In genomic region chr19:35135389-35135909, GRCh38 we compare ENCODE assay signal across 8 cellular contexts. TPM values are rescaled to one million over a fixed set of nuclear protein-coding genes. Genes with fewer than 3 reads are reported as not detected.
A peak's percentile ranks its signal among the peaks of the same experiment; 100 is the strongest.
DNase-seq lines count a peak whose midpoint lies in the region; ATAC-seq and TF ChIP-seq lines count a peak whose summit lies in the region.

No MANE protein-coding gene starts in this region.

- no peaks in the 10 kb centered on the region for H3K4me1 ChIP-seq in CD8-positive, alpha-beta T cell (ENCODE audit: insufficient read depth, low read length)
- peaks cover 0 to 54% (median 40%) of the 10 kb centered on the region in 4 donors for H3K4me1 ChIP-seq in tibial artery

- no peaks in the 10 kb centered on the region for H3K9me3 Mint-ChIP-seq in CD8-positive, alpha-beta T cell
- H3K9me3 Mint-ChIP-seq in activated T-helper 17 cell treated with anti-CD3 and anti-CD28 coated beads, Interleukin-2, amount 50 U/mL, for 72 hours, result peaks cover 8% of the 10 kb centered on the region
- H3K9me3 Mint-ChIP-seq in neural crest cell, result peaks cover 12% of the 10 kb centered on the region

- intact Hi-C loops in CD8-positive, alpha-beta T cell (cut with DNase I, micrococcal nuclease), result loop anchor here (1.0 kb wide), 1 partner anchor 68 kb away; no protein-coding TSS in a partner anchor
- intact Hi-C loops in tibial artery (cut with DNase I; ENCODE audit: low total_unique reads), result loop anchor here (2.0 to 5.0 kb wide), 2 partner anchors 21 to 132 kb away; partner anchors contain the start of genes FXYD3 and USF2

- no peaks in the 10 kb centered on the region for H3K9me3 ChIP-seq in CD8-positive, alpha-beta T cell (ENCODE audit: low read length)
- H3K9me3 ChIP-seq in tibial artery, result no peaks in the 10 kb centered on the region

- H3K4me3 Mint-ChIP-seq in CD8-positive, alpha-beta T cell, result no peak overlapping the region
- H3K4me3 Mint-ChIP-seq in activated T-helper 17 cell treated with anti-CD3 and anti-CD28 coated beads, Interleukin-2, amount 50 U/mL, for 72 hours, result no peak overlapping the region
- H3K4me3 Mint-ChIP-seq in neural crest cell, result peak overlapping the region; percentile 81

- no peaks in the 10 kb centered on the region for H3K27me3 ChIP-seq in CD8-positive, alpha-beta T cell (ENCODE audit: insufficient read depth, low read length)
- H3K27me3 ChIP-seq in tibial artery, result no peaks in the 10 kb centered on the region

- DNase-seq in CD8-positive, alpha-beta T cell, result peak in 5 of 7 experiments; percentile 42 to 73 (median 64)
- DNase-seq in fibroblast of villous mesenchyme (ENCODE audit: low read depth) (peak; percentile 65), neural crest cell (ENCODE audit: low read depth, low spot score) (peak; percentile 94), tibial artery (peak; percentile 78 to 90)

- POLR2A ChIA-PET in CD8-positive, alpha-beta T cell (lab: Charles Lee), result no interaction called here

- no peaks in the 10 kb centered on the region for H3K36me3 Mint-ChIP-seq in CD8-positive, alpha-beta T cell
- no peaks in the 10 kb centered on the region for H3K36me3 Mint-ChIP-seq in activated T-helper 17 cell treated with anti-CD3 and anti-CD28 coated beads, Interleukin-2, amount 50 U/mL, for 72 hours (ENCODE audit: low read depth)
- H3K36me3 Mint-ChIP-seq in neural crest cell (ENCODE audit: low read depth), result peaks cover 8% of the 10 kb centered on the region

- ATAC-seq in CD8-positive, alpha-beta T cell, result peak; percentile 94
- ATAC-seq in HG03439 (IDR thresholded peaks at IDR 0.05; ENCODE audit: unreplicated experiment), result peak; percentile 53
- ATAC-seq in activated T-helper 17 cell treated with anti-CD3 and anti-CD28 coated beads, Interleukin-2, amount 50 U/mL, for 72 hours (replicated peaks), result peak; percentile 93
- no peak for ATAC-seq in GM21381 (IDR thresholded peaks at IDR 0.05; ENCODE audit: unreplicated experiment)

- CTCF ChIA-PET in CD8-positive, alpha-beta T cell (lab: Charles Lee), result interaction anchor here (1.0 to 4.8 kb wide), 9 partner anchors 8 to 142 kb away, joined by 3 to 25 read pairs (median 7); no protein-coding TSS in a partner anchor

- H3K4me1 Mint-ChIP-seq in CD8-positive, alpha-beta T cell (ENCODE audit: low read depth), result peaks cover 6% of the 10 kb centered on the region
- H3K4me1 Mint-ChIP-seq in activated T-helper 17 cell treated with anti-CD3 and anti-CD28 coated beads, Interleukin-2, amount 50 U/mL, for 72 hours, result peaks cover 5% of the 10 kb centered on the region
- peaks cover 58% of the 10 kb centered on the region for H3K4me1 Mint-ChIP-seq in neural crest cell

- no peak overlapping the region for H3K27ac ChIP-seq in CD8-positive, alpha-beta T cell (ENCODE audit: low read depth, low read length)
- peak overlapping the region; percentile 90 to 91 for H3K27ac ChIP-seq in tibial artery

- H3K4me3 ChIP-seq in CD8-positive, alpha-beta T cell (ENCODE audit: low read depth, low read length), result no peak overlapping the region
- H3K4me3 ChIP-seq in fibroblast of villous mesenchyme (ENCODE audit: low read depth, low read length), result no peak overlapping the region
- peak overlapping the region; percentile 44 to 62 for H3K4me3 ChIP-seq in tibial artery

- TF ChIP-seq CTCF in CD8-positive, alpha-beta T cell (IDR thresholded peaks at IDR 0.05), result peak; percentile 48
- TF ChIP-seq CTCF in fibroblast of villous mesenchyme (IDR thresholded peaks at IDR 0.05; ENCODE audit: insufficient read depth, low read depth, low read length) (peak; percentile 88), neural crest cell (conservative IDR thresholded peaks at IDR 0.05) (peak; percentile 93), tibial artery (IDR thresholded peaks at IDR 0.05) (peak; percentile 92 to 95)

- H3K27me3 Mint-ChIP-seq in CD8-positive, alpha-beta T cell (ENCODE audit: low read depth), result no peaks in the 10 kb centered on the region
- H3K27me3 Mint-ChIP-seq in activated T-helper 17 cell treated with anti-CD3 and anti-CD28 coated beads, Interleukin-2, amount 50 U/mL, for 72 hours, result no peaks in the 10 kb centered on the region
- peaks cover 3% of the 10 kb centered on the region for H3K27me3 Mint-ChIP-seq in neural crest cell (ENCODE audit: low read depth)

- no peaks in the 10 kb centered on the region for H3K36me3 ChIP-seq in CD8-positive, alpha-beta T cell (ENCODE audit: insufficient read depth, low read length)
- no peaks in the 10 kb centered on the region for H3K36me3 ChIP-seq in tibial artery

- no peak overlapping the region for H3K27ac Mint-ChIP-seq in CD8-positive, alpha-beta T cell
- no peak overlapping the region for H3K27ac Mint-ChIP-seq in activated T-helper 17 cell treated with anti-CD3 and anti-CD28 coated beads, Interleukin-2, amount 50 U/mL, for 72 hours
- H3K27ac Mint-ChIP-seq in neural crest cell (ENCODE audit: unreplicated experiment), result peak overlapping the region; percentile 70

TF ChIP-seq in PFSK-1, 5 proteins besides CTCF, POLR2A, EP300 and RAD21:
- TF ChIP-seq TAF1 (IDR thresholded peaks at IDR 0.05; ENCODE audit: borderline replicate concordance, insufficient read depth, low read length) (no peak), FOXP2 (optimal IDR thresholded peaks at IDR 0.05; ENCODE audit: borderline replicate concordance, extremely low read depth, extremely low read length, insufficient read depth) (peak; percentile 33), POLR2AphosphoS5 (IDR thresholded peaks at IDR 0.05; ENCODE audit: low read depth, low read length) (no peak), REST (IDR thresholded peaks at IDR 0.05; ENCODE audit: insufficient read depth in 1 of 2, low read depth in 2 of 2, low read length in 2 of 2) (0 out of 4 replicates have a peak, but pooled peaks of 1 of the 2 experiments have one; percentile 51), SIN3A (IDR thresholded peaks at IDR 0.05; ENCODE audit: borderline replicate concordance, insufficient read depth, low read length) (no peak)

RNA-seq across cellular contexts. Expression of gene LGI4, which starts 0.6 kb away (rescaled TPM):
- under 1 TPM; 0.72 to 0.90 TPM for total RNA-seq in CD8-positive, alpha-beta T cell
- polyA plus RNA-seq in PFSK-1 (2012; ENCODE audit: insufficient read length, low read depth), result 0.64 TPM
- total RNA-seq in activated T-helper 17 cell treated with anti-CD3 and anti-CD28 coated beads, Interleukin-2, amount 50 U/mL, for 72 hours, result 1 to 10 TPM in 1 of 2 donors, not detected in 1; 1.9 TPM
- total RNA-seq in fibroblast of villous mesenchyme, result not detected in 2 replicates
- 15.9 and 16.1 TPM in 2 replicates for total RNA-seq in neural crest cell

RNA-seq across cellular contexts. Expression of gene FXYD1, which starts 3.2 kb away (rescaled TPM):
- total RNA-seq in CD8-positive, alpha-beta T cell, result 1 to 10 TPM; 1.2 to 2.4 TPM
- polyA plus RNA-seq in PFSK-1 (2012; ENCODE audit: insufficient read length, low read depth), result 0.61 TPM
- under 1 TPM; 0.54 to 0.93 TPM for total RNA-seq in activated T-helper 17 cell treated with anti-CD3 and anti-CD28 coated beads, Interleukin-2, amount 50 U/mL, for 72 hours
- 0.32 TPM in 1 of 2 replicates, not detected in the other for total RNA-seq in fibroblast of villous mesenchyme
- total RNA-seq in neural crest cell, result 4.2 and 6.5 TPM in 2 replicates

RNA-seq across cellular contexts. Expression of gene FXYD7, which starts 7.6 kb away (rescaled TPM):
- total RNA-seq in CD8-positive, alpha-beta T cell, result 10 to 100 TPM; 12.1 to 13.5 TPM
- polyA plus RNA-seq in PFSK-1 (2012; ENCODE audit: insufficient read length, low read depth), result not detected
- total RNA-seq in activated T-helper 17 cell treated with anti-CD3 and anti-CD28 coated beads, Interleukin-2, amount 50 U/mL, for 72 hours, result 1 to 10 TPM in 1 of 2 donors, under 1 TPM in 1; 0.40 to 1.4 TPM
- total RNA-seq in fibroblast of villous mesenchyme (under 0.01 TPM in 1 of 2 replicates, not detected in the other), neural crest cell (1.1 and 1.4 TPM in 2 replicates)

RNA-seq across cellular contexts. Expression of gene FXYD5, which starts 19.1 kb away (rescaled TPM):
- total RNA-seq in CD8-positive, alpha-beta T cell, result 100 to 1,000 TPM; 426 to 440 TPM
- 285 TPM for polyA plus RNA-seq in PFSK-1 (2012; ENCODE audit: insufficient read length, low read depth)
- total RNA-seq in activated T-helper 17 cell treated with anti-CD3 and anti-CD28 coated beads, Interleukin-2, amount 50 U/mL, for 72 hours, result 100 to 1,000 TPM; 214 to 257 TPM
- total RNA-seq in fibroblast of villous mesenchyme, result 20.3 and 24.5 TPM in 2 replicates
- 13.3 and 17.0 TPM in 2 replicates for total RNA-seq in neural crest cell

RNA-seq across cellular contexts. Expression of gene FXYD3, which starts 19.8 kb away (rescaled TPM):
- not detected for total RNA-seq in CD8-positive, alpha-beta T cell
- not detected for polyA plus RNA-seq in PFSK-1 (2012; ENCODE audit: insufficient read length, low read depth)
- not detected for total RNA-seq in activated T-helper 17 cell treated with anti-CD3 and anti-CD28 coated beads, Interleukin-2, amount 50 U/mL, for 72 hours
- total RNA-seq in fibroblast of villous mesenchyme (not detected in 2 replicates), neural crest cell (2.5 and 2.8 TPM in 2 replicates)

Comparison
In these comparisons a context has a peak if more than half of its experiments do, and no peak if none do; other contexts are left out.
1. H3K4me3 ChIP-seq: peak in tibial artery (2 of 2); none in CD8-positive, alpha-beta T cell (single experiment) and fibroblast of villous mesenchyme (single experiment).
2. Peak in every context shown above with its lines, with median percentiles within 50 percentile points of each other: DNase-seq and CTCF ChIP-seq.